ENCODE assay signal across 25 cellular contexts in the genomic region with DNA sequence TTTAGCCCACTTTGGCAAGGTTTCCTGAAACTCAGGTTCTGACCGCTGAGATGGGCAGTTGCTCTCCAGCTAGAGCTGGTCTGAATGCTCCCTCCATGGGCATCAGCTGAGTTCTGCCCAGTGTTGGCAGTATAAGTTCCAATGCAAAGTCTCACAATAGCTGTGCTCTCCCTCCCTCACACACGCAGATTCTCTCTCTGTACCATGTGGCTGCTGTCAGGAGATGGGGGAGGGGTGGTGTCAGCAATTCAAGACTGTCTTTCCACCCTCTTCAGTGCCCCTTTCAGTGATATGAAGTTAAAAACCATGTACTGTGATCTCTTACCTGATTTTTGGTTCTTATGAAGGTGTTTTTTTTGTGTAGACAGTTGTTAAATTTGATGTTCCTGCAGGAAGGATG.
DNase-seq lines count a peak whose midpoint lies in the region; ATAC-seq and TF ChIP-seq lines count a peak whose summit lies in the region.
"Had no signal": no experiment of that assay in that cellular context is flagged by ENCODE, and none has a peak within 500 bp of the region (broad histone marks: within the 10 kb centered on the region; RNA-seq: fewer than 3 reads in every experiment).

No MANE protein-coding gene starts in this region.

- no peak for TF ChIP-seq EP300 in transverse colon (IDR thresholded peaks at IDR 0.05; ENCODE audit: low read depth)

- H3K4me3 Mint-ChIP-seq in glutamatergic neuron (ENCODE audit: unreplicated experiment) (peak overlapping the region; percentile 59), neural crest cell (no peak overlapping the region), MCF 10A (ENCODE audit: unreplicated experiment) (no peak overlapping the region)
- H3K4me3 Mint-ChIP-seq: B cell; CD8-positive, alpha-beta T cell had no signal

- TF ChIP-seq POLR2A in transverse colon (IDR thresholded peaks at IDR 0.05) = no peak

- TF ChIP-seq CTCF in glutamatergic neuron (IDR thresholded peaks at IDR 0.05; ENCODE audit: partially characterized antibody, unreplicated experiment) (no peak), neural crest cell (conservative IDR thresholded peaks at IDR 0.05) (no peak), MCF 10A (IDR thresholded peaks at IDR 0.05; ENCODE audit: unreplicated experiment) (no peak), transverse colon (IDR thresholded peaks at IDR 0.05) (no peak)

- intact Hi-C loops in MCF 10A (cut with micrococcal nuclease) = no loop called here
- intact Hi-C loops in transverse colon (cut with DNase I; ENCODE audit: low total_unique reads) = no loop called here

- in situ Hi-C loops in transverse colon (cut with MboI; ENCODE audit: low pct_ligation_motif_present in 1 of 4, low pct_unique_long_range_greater_than_20kb in 1 of 4, low sequenced_read_pairs in 3 of 4) = no loop called here

- no peaks in the 10 kb centered on the region for H3K36me3 Mint-ChIP-seq in glutamatergic neuron (ENCODE audit: unreplicated experiment)
- no peaks in the 10 kb centered on the region for H3K36me3 Mint-ChIP-seq in neural crest cell (ENCODE audit: low read depth)
- H3K36me3 Mint-ChIP-seq in MCF 10A (ENCODE audit: insufficient read depth, unreplicated experiment) = no peaks in the 10 kb centered on the region
- H3K36me3 Mint-ChIP-seq: CD8-positive, alpha-beta T cell had no signal

- no peaks in the 10 kb centered on the region for H3K9me3 ChIP-seq in transverse colon
- H3K9me3 ChIP-seq: Caco-2, MG63, SJSA1 had no signal

- H3K27ac ChIP-seq in transverse colon = no peak overlapping the region
- H3K27ac ChIP-seq: 22Rv1, C4-2B, SJSA1 had no signal

- peaks cover 6% of the 10 kb centered on the region for H3K27me3 Mint-ChIP-seq in glutamatergic neuron (ENCODE audit: unreplicated experiment)
- H3K27me3 Mint-ChIP-seq in neural crest cell (ENCODE audit: low read depth) = no peaks in the 10 kb centered on the region
- H3K27me3 Mint-ChIP-seq in MCF 10A (ENCODE audit: insufficient read depth, unreplicated experiment) = no peaks in the 10 kb centered on the region
- H3K27me3 Mint-ChIP-seq: B cell had no signal

- no peak overlapping the region for H3K4me3 ChIP-seq in transverse colon
- H3K4me3 ChIP-seq: MG63, SJSA1 had no signal

- H3K36me3 ChIP-seq in transverse colon = no peaks in the 10 kb centered on the region
- H3K36me3 ChIP-seq: MG63, SJSA1 had no signal

- no peaks in the 10 kb centered on the region for H3K27me3 ChIP-seq in transverse colon
- H3K27me3 ChIP-seq: MG63, SJSA1 had no signal

- DNase-seq in NCI-H82 (lab: John Stamatoyannopoulos, UW) = peak; percentile 34
- DNase-seq in NCI-H82 treated with DMSO at 0.1 percent for 48 hours (lab: John Stamatoyannopoulos, UW; ENCODE audit: unreplicated experiment) = no peak
- DNase-seq in glutamatergic neuron = peak; percentile 39
- DNase-seq in neural crest cell (ENCODE audit: low read depth, low spot score) = no peak
- DNase-seq in ureter (ENCODE audit: low spot score) = peak; percentile 44
- no peak for DNase-seq in MCF 10A (ENCODE audit: unreplicated experiment)
- no peak for DNase-seq in transverse colon
- DNase-seq: Caco-2; CD8-positive, alpha-beta T cell; DMS79 treated with DMSO at 0.1 percent for 48 hours; GF-D8; KBM-7; MG63; NCI-H1105 treated with DMSO at 0.1 percent for 48 hours; NCI-H146; NCI-H1930; NCI-H2107; NCI-H524 treated with DMSO at 0.1 percent for 48 hours; NCI-H774; OCI-M1 had no signal

- BruUV-seq in MCF 10A (replicated peaks; lab: Mats Ljungman, UMichigan) = no TSS peak

- H3K4me1 Mint-ChIP-seq in glutamatergic neuron (ENCODE audit: low read depth, unreplicated experiment) (peaks cover 44% of the 10 kb centered on the region), neural crest cell (peaks cover 25% of the 10 kb centered on the region), MCF 10A (ENCODE audit: insufficient read depth, unreplicated experiment) (no peaks in the 10 kb centered on the region)
- H3K4me1 Mint-ChIP-seq: B cell had no signal

- no peaks in the 10 kb centered on the region for H3K4me1 ChIP-seq in transverse colon
- H3K4me1 ChIP-seq: Caco-2, SJSA1 had no signal

- POLR2A ChIA-PET in MCF 10A (lab: Yijun Ruan, JAX) = interaction anchor here (0.7 kb wide), 1 partner anchor 18 kb away, joined by 7 read pairs; no protein-coding TSS in a partner anchor

- ATAC-seq in GM18873 (IDR thresholded peaks at IDR 0.05; ENCODE audit: low FRiP score, unreplicated experiment) = no peak
- ATAC-seq: CD8-positive, alpha-beta T cell had no signal

- CTCF ChIA-PET in MCF 10A (lab: Yijun Ruan, JAX) = interaction anchor here (0.9 to 1.0 kb wide), 2 partner anchors 15 to 80 kb away, joined by 3 read pairs; no protein-coding TSS in a partner anchor

- H3K27ac Mint-ChIP-seq in glutamatergic neuron (ENCODE audit: unreplicated experiment) (peak overlapping the region; percentile 88), neural crest cell (ENCODE audit: unreplicated experiment) (peak overlapping the region; percentile 70), MCF 10A (ENCODE audit: low read depth, unreplicated experiment) (no peak overlapping the region)
- H3K27ac Mint-ChIP-seq: B cell; CD8-positive, alpha-beta T cell had no signal

- peaks cover 2% of the 10 kb centered on the region for H3K9me3 Mint-ChIP-seq in glutamatergic neuron (ENCODE audit: unreplicated experiment)
- peaks cover 2% of the 10 kb centered on the region for H3K9me3 Mint-ChIP-seq in neural crest cell
- peaks cover 9% of the 10 kb centered on the region for H3K9me3 Mint-ChIP-seq in MCF 10A (ENCODE audit: unreplicated experiment)
- H3K9me3 Mint-ChIP-seq: CD8-positive, alpha-beta T cell had no signal

- WGBS in transverse colon (ENCODE audit: low coverage in 1 of 2), 2 donors = 72% methylated on average over 2 of the region's 2 CpGs; no CpG with 5 or more reads in 1 of the 2 donors

Comparison
In these comparisons a context has a peak if more than half of its experiments do, and no peak if none do; other contexts are left out.
1. DNase-seq: peak in NCI-H82 (single experiment), glutamatergic neuron (single experiment) and ureter (single experiment); none in NCI-H82 treated with DMSO at 0.1 percent for 48 hours (single experiment), neural crest cell (single experiment), MCF 10A (single experiment) and transverse colon (single experiment).